ENCODE assay signal across 26 cellular contexts in the genomic region with DNA sequence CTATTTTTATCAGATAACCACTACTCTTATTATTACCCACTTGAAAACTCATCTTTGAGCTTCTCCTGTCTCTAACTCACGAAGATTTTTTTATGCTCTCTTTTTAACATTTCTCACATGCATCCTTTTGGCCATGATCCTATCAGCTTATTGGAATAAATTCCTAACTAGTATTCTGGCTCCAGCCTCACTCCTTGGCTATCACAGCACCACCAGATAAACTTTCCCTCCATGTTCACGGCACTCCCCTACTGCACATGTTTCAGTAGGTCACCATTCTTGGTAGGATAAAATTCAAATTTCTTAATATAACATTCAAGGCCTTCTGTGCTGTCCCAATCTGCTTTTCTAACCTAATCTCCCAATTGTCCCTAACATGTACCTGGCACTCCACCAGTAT.
"Had no signal": no experiment of that assay in that cellular context is flagged by ENCODE, and none has a peak within 500 bp of the region (broad histone marks: within the 10 kb centered on the region; RNA-seq: fewer than 3 reads in every experiment).

No MANE protein-coding gene starts in this region.

- H3K27me3 ChIP-seq: stomach, suprapubic skin, testis, thyroid gland, tibial artery, tibial nerve, transverse colon, upper lobe of left lung, upper lobe of right lung, uterus, vagina had no signal

- H3K36me3 ChIP-seq: stomach, suprapubic skin, thoracic aorta, thyroid gland, tibial artery, tibial nerve, transverse colon, upper lobe of left lung, upper lobe of right lung, uterus, vagina had no signal

- H3K9me3 ChIP-seq: stomach, suprapubic skin, testis, thyroid gland, transverse colon, upper lobe of left lung, upper lobe of right lung, uterus had no signal

- ATAC-seq: stimulated activated effector memory CD8-positive, alpha-beta T cell treated with anti-CD3 and anti-CD28 coated beads, Interleukin-12 subunit alpha, Interleukin-12 subunit beta, amount 100 ng/mL, for 72 hours; stimulated activated memory B cell treated with anti-CD40 and anti-IgM and Interleukin-4, amounts not matched to agents 10 μg/mL and 1 μg/mL and 100 μg/mL, for 72 hours; stimulated activated naive B cell treated with anti-CD40 and anti-IgM and Interleukin-4, amounts not matched to agents 10 μg/mL and 1 μg/mL and 100 μg/mL, for 72 hours; stimulated activated naive CD8-positive, alpha-beta T cell treated with anti-CD3 and anti-CD28 coated beads, Interleukin-15, amount 100 ng/mL, for 72 hours; stimulated activated naive CD8-positive, alpha-beta T cell treated with anti-CD3 and anti-CD28 coated beads, Interleukin-15, Interleukin-2, amounts not matched to agents 100 U/mL and 50 U/mL, for 24 hours; upper lobe of right lung had no signal

- DNase-seq: stimulated activated CD4-positive, alpha-beta T cell treated with anti-CD3 and anti-CD28 coated beads, Interleukin-2, amount 100 ng/mL, for 48 hours; stimulated activated CD4-positive, alpha-beta T cell treated with anti-CD3 and anti-CD28 coated beads, Interleukin-4, amount 100 ng/mL, for 1 hour; stimulated activated CD4-positive, alpha-beta T cell treated with anti-CD3 and anti-CD28 coated beads, Interleukin-4, amount 100 ng/mL, for 24 hours; stimulated activated CD4-positive, alpha-beta T cell treated with anti-CD3 and anti-CD28 coated beads, Interleukin-4, amount 100 ng/mL, for 4 hours; stimulated activated CD8-positive, alpha-beta memory T cell treated with anti-CD3 and anti-CD28 coated beads, Interleukin-4, amount 100 ng/mL, for 48 hours; stimulated activated naive B cell treated with anti-CD40 and anti-IgM and Interleukin-4, amounts not matched to agents 10 μg/mL and 1 μg/mL and 100 μg/mL, for 72 hours; stimulated activated naive CD4-positive, alpha-beta T cell; stimulated activated naive CD4-positive, alpha-beta T cell treated with Interleukin-2 at 50 U/mL for 16 hours; stimulated activated naive CD8-positive, alpha-beta T cell treated with anti-CD3 and anti-CD28 coated beads, Interleukin-15, amount 100 ng/mL, for 72 hours; stimulated activated naive CD8-positive, alpha-beta T cell treated with anti-CD3 and anti-CD28 coated beads, Interleukin-15, Interleukin-2, amounts not matched to agents 100 U/mL and 50 U/mL, for 24 hours; stomach; substantia nigra; testis; thyroid gland; tibial artery; transverse colon; trophoblast cell; upper lobe of left lung; upper lobe of right lung; uterus had no signal

- H3K4me3 ChIP-seq: stomach, suprapubic skin, testis, thoracic aorta, thyroid gland, tibial artery, tibial nerve, transverse colon, upper lobe of left lung, upper lobe of right lung, uterus, vagina had no signal

- H3K4me1 ChIP-seq: stomach, suprapubic skin, testis, thyroid gland, tibial artery, tibial nerve, transverse colon, upper lobe of left lung, upper lobe of right lung, uterus, vagina had no signal

- H3K27ac ChIP-seq: stomach, suprapubic skin, testis, thoracic aorta, thyroid gland, tibial artery, tibial nerve, transverse colon, upper lobe of left lung, upper lobe of right lung, uterus, vagina had no signal
